In the genomic region with DNA sequence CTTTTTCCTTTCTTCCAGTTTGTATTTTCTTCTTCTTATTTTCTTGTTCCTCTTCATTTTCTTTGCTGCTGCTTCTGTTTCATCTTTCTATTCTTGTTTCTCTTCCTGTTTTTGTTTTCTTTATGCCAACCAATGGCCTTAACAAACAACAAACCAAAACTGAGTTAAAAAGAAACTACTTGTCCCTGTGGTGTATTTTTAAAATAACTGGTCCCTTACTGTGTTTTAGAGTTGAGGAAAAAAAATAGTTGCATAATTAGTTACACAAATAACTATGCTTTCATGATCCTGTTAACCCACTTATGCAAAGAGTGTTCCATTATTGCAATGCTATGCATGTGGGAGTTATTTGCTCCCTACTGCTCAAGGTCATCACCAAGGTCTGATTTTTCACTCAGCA, we compare ENCODE assay signal across 13 cellular contexts. TPM values are rescaled to one million over a fixed set of nuclear protein-coding genes. Genes with fewer than 3 reads are reported as not detected.
DNase-seq lines count a peak whose midpoint lies in the region; ATAC-seq lines count a peak whose summit lies in the region.
"Had no signal": no experiment of that assay in that cellular context is flagged by ENCODE, and none has a peak within 500 bp of the region (broad histone marks: within the 10 kb centered on the region; RNA-seq: fewer than 3 reads in every experiment).

No MANE protein-coding gene starts in this region.

- POLR2A ChIA-PET in CD8-positive, alpha-beta memory T cell (lab: Charles Lee): no interaction called here

- H3K4me1 Mint-ChIP-seq in CD8-positive, alpha-beta memory T cell: no peaks in the 10 kb centered on the region
- H3K4me1 Mint-ChIP-seq: immature natural killer cell had no signal

- H3K4me3 ChIP-seq in CD8-positive, alpha-beta memory T cell (ENCODE audit: low read length): no peak overlapping the region
- H3K4me3 ChIP-seq: gastrocnemius medialis, mucosa of descending colon had no signal

- no peaks in the 10 kb centered on the region for H3K4me1 ChIP-seq in CD8-positive, alpha-beta memory T cell (ENCODE audit: insufficient read depth, low read length)
- H3K4me1 ChIP-seq: gastrocnemius medialis had no signal

- H3K36me3 Mint-ChIP-seq in CD8-positive, alpha-beta memory T cell: no peaks in the 10 kb centered on the region
- H3K36me3 Mint-ChIP-seq: immature natural killer cell had no signal

- no peak overlapping the region for H3K27ac Mint-ChIP-seq in CD8-positive, alpha-beta memory T cell
- H3K27ac Mint-ChIP-seq: activated CD8-positive, alpha-beta T cell treated with anti-CD3 and anti-CD28 coated beads, Interleukin-2, amount 10 ng/mL, durations not matched to agents 7 days and 5 days; immature natural killer cell had no signal

- no peak for DNase-seq in hepatic stellate cell (ENCODE audit: low spot score)
- no peak for DNase-seq in cerebellum (ENCODE audit: low spot score)
- DNase-seq in CD8-positive, alpha-beta memory T cell: no peak
- no peak for DNase-seq in NCI-H1092 (lab: John Stamatoyannopoulos, UW)
- DNase-seq: activated CD8-positive, alpha-beta T cell treated with anti-CD3 and anti-CD28 coated beads, Interleukin-2, amount 10 ng/mL, durations not matched to agents 7 days and 5 days; gastrocnemius medialis; immature natural killer cell; mucosa of descending colon; small intestine had no signal

- CTCF ChIA-PET in CD8-positive, alpha-beta memory T cell (lab: Charles Lee): no interaction called here

- no peak overlapping the region for H3K4me3 Mint-ChIP-seq in CD8-positive, alpha-beta memory T cell
- H3K4me3 Mint-ChIP-seq: activated CD8-positive, alpha-beta T cell treated with anti-CD3 and anti-CD28 coated beads, Interleukin-2, amount 10 ng/mL, durations not matched to agents 7 days and 5 days; immature natural killer cell had no signal

- no peak overlapping the region for H3K27ac ChIP-seq in CD8-positive, alpha-beta memory T cell (ENCODE audit: low read depth, low read length)
- H3K27ac ChIP-seq: gastrocnemius medialis had no signal

- peaks cover 7 to 29% of the 10 kb centered on the region in 2 donors for H3K27me3 Mint-ChIP-seq in CD8-positive, alpha-beta memory T cell

- no peaks in the 10 kb centered on the region for H3K9me3 ChIP-seq in CD8-positive, alpha-beta memory T cell (ENCODE audit: low read length)
- H3K9me3 ChIP-seq: gastrocnemius medialis, mucosa of descending colon had no signal

- H3K9me3 Mint-ChIP-seq in CD8-positive, alpha-beta memory T cell: no peaks in the 10 kb centered on the region
- H3K9me3 Mint-ChIP-seq: immature natural killer cell had no signal

- no peaks in the 10 kb centered on the region for H3K27me3 ChIP-seq in CD8-positive, alpha-beta memory T cell (ENCODE audit: insufficient read depth, low read length, poor library complexity, severe bottlenecking)
- H3K27me3 ChIP-seq: gastrocnemius medialis had no signal

- H3K36me3 ChIP-seq in CD8-positive, alpha-beta memory T cell (ENCODE audit: insufficient read depth, low read length): no peaks in the 10 kb centered on the region
- H3K36me3 ChIP-seq: gastrocnemius medialis had no signal

- peak; percentile 81 for ATAC-seq in GM18870 (IDR thresholded peaks at IDR 0.05; ENCODE audit: unreplicated experiment)
- ATAC-seq in GM21447 (IDR thresholded peaks at IDR 0.05; ENCODE audit: unreplicated experiment): peak; percentile 86
- ATAC-seq in HG02884 (IDR thresholded peaks at IDR 0.05; ENCODE audit: unreplicated experiment): peak; percentile 77
- peak; percentile 55 for ATAC-seq in HG03460 (IDR thresholded peaks at IDR 0.05; ENCODE audit: unreplicated experiment)
- ATAC-seq: activated CD8-positive, alpha-beta T cell treated with anti-CD3 and anti-CD28 coated beads, Interleukin-2, amount 10 ng/mL, durations not matched to agents 7 days and 5 days; gastrocnemius medialis had no signal

RNA-seq across cellular contexts. Expression of a gene that starts 39.6 kb away (rescaled TPM):
- 27.9 TPM for total RNA-seq in cerebellum
- total RNA-seq in CD8-positive, alpha-beta memory T cell: 100 to 1,000 TPM; 227 to 239 TPM
- polyA plus RNA-seq in CD8-positive, alpha-beta memory T cell: 86.8 TPM

RNA-seq across cellular contexts. Expression of a gene that starts 52.7 kb away (rescaled TPM):
- total RNA-seq in cerebellum: 27.0 TPM
- 10 to 100 TPM; 55.1 to 60.0 TPM for total RNA-seq in CD8-positive, alpha-beta memory T cell
- polyA plus RNA-seq in CD8-positive, alpha-beta memory T cell: 77.7 TPM
